In the genomic region with DNA sequence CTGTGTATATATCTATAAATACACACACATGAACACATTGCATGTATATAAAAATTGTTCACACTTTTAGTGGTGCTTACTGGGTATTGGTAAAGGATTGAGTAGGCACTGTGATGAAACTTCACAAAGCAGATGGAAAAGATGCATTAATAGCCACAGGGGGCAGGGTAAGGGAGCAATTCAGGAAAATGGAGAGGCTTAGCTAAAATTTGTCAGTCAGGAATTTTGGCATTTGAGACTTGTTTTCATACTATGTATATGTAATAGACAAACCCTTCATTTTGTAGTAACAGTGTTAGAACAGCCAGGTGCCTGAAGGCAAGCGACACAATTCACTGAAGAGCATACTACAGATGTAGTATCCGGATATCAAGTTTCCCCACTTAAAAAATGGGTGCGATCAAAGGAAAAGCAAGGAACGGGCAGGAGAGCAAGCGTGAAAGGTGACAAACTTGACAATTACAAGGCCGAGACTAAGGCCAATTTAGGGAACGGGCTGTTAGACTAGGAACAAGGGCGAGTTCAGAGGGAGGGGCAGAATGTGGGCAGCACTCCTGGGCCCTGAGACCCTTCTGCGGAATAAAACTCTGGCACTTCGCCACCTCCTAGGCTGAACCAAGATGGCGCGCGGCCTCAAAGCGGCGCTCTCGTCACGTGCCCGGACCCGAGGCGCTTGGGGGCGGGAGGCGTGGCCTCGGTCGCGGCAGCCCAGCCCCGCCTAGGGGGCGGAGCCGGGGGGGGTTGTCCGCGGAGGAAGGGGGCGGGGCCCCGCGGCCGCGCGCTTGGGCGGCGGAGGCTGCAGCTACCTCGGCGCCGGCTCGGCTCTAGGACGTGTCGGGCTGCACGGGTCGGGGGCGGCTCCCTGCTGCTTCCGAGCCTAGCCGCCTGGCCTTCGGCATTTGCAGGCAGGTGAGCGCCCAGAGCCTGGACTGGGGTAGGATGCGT, we compare ENCODE assay signal across 1 cellular context.
TF ChIP-seq lines count a peak whose summit lies in the region.

A gene (plus strand): TSS at position 771 of the 945 bp plus-strand sequence. CDS start 12,518 bp downstream, outside the sequence.

TF ChIP-seq in K562, 482 proteins besides CTCF, POLR2A, EP300 and RAD21 (continued from another document and continues in another):
- TF ChIP-seq, protein P1, sequence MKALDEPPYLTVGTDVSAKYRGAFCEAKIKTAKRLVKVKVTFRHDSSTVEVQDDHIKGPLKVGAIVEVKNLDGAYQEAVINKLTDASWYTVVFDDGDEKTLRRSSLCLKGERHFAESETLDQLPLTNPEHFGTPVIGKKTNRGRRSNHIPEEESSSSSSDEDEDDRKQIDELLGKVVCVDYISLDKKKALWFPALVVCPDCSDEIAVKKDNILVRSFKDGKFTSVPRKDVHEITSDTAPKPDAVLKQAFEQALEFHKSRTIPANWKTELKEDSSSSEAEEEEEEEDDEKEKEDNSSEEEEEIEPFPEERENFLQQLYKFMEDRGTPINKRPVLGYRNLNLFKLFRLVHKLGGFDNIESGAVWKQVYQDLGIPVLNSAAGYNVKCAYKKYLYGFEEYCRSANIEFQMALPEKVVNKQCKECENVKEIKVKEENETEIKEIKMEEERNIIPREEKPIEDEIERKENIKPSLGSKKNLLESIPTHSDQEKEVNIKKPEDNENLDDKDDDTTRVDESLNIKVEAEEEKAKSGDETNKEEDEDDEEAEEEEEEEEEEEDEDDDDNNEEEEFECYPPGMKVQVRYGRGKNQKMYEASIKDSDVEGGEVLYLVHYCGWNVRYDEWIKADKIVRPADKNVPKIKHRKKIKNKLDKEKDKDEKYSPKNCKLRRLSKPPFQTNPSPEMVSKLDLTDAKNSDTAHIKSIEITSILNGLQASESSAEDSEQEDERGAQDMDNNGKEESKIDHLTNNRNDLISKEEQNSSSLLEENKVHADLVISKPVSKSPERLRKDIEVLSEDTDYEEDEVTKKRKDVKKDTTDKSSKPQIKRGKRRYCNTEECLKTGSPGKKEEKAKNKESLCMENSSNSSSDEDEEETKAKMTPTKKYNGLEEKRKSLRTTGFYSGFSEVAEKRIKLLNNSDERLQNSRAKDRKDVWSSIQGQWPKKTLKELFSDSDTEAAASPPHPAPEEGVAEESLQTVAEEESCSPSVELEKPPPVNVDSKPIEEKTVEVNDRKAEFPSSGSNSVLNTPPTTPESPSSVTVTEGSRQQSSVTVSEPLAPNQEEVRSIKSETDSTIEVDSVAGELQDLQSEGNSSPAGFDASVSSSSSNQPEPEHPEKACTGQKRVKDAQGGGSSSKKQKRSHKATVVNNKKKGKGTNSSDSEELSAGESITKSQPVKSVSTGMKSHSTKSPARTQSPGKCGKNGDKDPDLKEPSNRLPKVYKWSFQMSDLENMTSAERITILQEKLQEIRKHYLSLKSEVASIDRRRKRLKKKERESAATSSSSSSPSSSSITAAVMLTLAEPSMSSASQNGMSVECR (CRISPR knock-in tag; IDR thresholded peaks at IDR 0.05) = peak; percentile 92
- TF ChIP-seq ZNF324 (CRISPR knock-in tag; IDR thresholded peaks at IDR 0.05) (peak; percentile 66), ZNF197 (CRISPR knock-in tag; IDR thresholded peaks at IDR 0.05; ENCODE audit: low read depth) (peak; percentile 97), RBM15 (IDR thresholded peaks at IDR 0.05; ENCODE audit: insufficient read depth, low read length) (no peak), RUNX1 (IDR thresholded peaks at IDR 0.05; ENCODE audit: low read depth) (no peak), PURB (CRISPR knock-in tag; IDR thresholded peaks at IDR 0.05; ENCODE audit: low read depth) (no peak), RFX1 (IDR thresholded peaks at IDR 0.05) (no peak), ZNF134 (CRISPR knock-in tag; conservative IDR thresholded peaks at IDR 0.05) (peak; percentile 51; the same call in 1 of the 2 replicates), CBX8 (IDR thresholded peaks at IDR 0.05; ENCODE audit: borderline replicate concordance, extremely low read depth, low read depth, low read length, poor library complexity, severe bottlenecking) (no peak), STAT5A (IDR thresholded peaks at IDR 0.05; ENCODE audit: borderline replicate concordance, low read length) (no peak), MCM3 (IDR thresholded peaks at IDR 0.05) (no peak), ZNF140 (CRISPR knock-in tag; IDR thresholded peaks at IDR 0.05) (no peak), POLR3G (IDR thresholded peaks at IDR 0.05; ENCODE audit: extremely low read depth, insufficient read length, insufficient replicate concordance) (no peak), HEY1 (CRISPR knock-in tag; IDR thresholded peaks at IDR 0.05; ENCODE audit: borderline replicate concordance) (0 out of 2 replicates have a peak, but pooled peaks have one; percentile 54), TEAD2 (tag; IDR thresholded peaks at IDR 0.05) (0 out of 2 replicates have a peak, but pooled peaks have one; percentile 58), ZNF41 (CRISPR knock-in tag; conservative IDR thresholded peaks at IDR 0.05) (peak; percentile 88), GATA2 (CRISPR knock-in tag; IDR thresholded peaks at IDR 0.05) (no peak), DPF2 (IDR thresholded peaks at IDR 0.05) (0 out of 2 replicates have a peak, but pooled peaks have one; percentile 36), KHSRP (IDR thresholded peaks at IDR 0.05) (peak; percentile 41; the same call in 1 of the 2 replicates), BACH1 (tag; IDR thresholded peaks at IDR 0.05) (peak; percentile 65; the same call in 1 of the 2 replicates), HLTF (IDR thresholded peaks at IDR 0.05) (peak; percentile 57; the same call in 1 of the 2 replicates), NFXL1 (CRISPR knock-in tag; IDR thresholded peaks at IDR 0.05) (peak; percentile 71; the same call in 1 of the 2 replicates)
- TF ChIP-seq, protein P2, sequence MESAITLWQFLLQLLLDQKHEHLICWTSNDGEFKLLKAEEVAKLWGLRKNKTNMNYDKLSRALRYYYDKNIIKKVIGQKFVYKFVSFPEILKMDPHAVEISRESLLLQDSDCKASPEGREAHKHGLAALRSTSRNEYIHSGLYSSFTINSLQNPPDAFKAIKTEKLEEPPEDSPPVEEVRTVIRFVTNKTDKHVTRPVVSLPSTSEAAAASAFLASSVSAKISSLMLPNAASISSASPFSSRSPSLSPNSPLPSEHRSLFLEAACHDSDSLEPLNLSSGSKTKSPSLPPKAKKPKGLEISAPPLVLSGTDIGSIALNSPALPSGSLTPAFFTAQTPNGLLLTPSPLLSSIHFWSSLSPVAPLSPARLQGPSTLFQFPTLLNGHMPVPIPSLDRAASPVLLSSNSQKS (CRISPR knock-in tag; IDR thresholded peaks at IDR 0.05) = peak; percentile 72; the same call in 1 of the 2 replicates
- TF ChIP-seq, protein P3, sequence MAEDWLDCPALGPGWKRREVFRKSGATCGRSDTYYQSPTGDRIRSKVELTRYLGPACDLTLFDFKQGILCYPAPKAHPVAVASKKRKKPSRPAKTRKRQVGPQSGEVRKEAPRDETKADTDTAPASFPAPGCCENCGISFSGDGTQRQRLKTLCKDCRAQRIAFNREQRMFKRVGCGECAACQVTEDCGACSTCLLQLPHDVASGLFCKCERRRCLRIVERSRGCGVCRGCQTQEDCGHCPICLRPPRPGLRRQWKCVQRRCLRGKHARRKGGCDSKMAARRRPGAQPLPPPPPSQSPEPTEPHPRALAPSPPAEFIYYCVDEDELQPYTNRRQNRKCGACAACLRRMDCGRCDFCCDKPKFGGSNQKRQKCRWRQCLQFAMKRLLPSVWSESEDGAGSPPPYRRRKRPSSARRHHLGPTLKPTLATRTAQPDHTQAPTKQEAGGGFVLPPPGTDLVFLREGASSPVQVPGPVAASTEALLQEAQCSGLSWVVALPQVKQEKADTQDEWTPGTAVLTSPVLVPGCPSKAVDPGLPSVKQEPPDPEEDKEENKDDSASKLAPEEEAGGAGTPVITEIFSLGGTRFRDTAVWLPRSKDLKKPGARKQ (CRISPR knock-in tag; IDR thresholded peaks at IDR 0.05) = peak; percentile 95
- TF ChIP-seq, protein P4, sequence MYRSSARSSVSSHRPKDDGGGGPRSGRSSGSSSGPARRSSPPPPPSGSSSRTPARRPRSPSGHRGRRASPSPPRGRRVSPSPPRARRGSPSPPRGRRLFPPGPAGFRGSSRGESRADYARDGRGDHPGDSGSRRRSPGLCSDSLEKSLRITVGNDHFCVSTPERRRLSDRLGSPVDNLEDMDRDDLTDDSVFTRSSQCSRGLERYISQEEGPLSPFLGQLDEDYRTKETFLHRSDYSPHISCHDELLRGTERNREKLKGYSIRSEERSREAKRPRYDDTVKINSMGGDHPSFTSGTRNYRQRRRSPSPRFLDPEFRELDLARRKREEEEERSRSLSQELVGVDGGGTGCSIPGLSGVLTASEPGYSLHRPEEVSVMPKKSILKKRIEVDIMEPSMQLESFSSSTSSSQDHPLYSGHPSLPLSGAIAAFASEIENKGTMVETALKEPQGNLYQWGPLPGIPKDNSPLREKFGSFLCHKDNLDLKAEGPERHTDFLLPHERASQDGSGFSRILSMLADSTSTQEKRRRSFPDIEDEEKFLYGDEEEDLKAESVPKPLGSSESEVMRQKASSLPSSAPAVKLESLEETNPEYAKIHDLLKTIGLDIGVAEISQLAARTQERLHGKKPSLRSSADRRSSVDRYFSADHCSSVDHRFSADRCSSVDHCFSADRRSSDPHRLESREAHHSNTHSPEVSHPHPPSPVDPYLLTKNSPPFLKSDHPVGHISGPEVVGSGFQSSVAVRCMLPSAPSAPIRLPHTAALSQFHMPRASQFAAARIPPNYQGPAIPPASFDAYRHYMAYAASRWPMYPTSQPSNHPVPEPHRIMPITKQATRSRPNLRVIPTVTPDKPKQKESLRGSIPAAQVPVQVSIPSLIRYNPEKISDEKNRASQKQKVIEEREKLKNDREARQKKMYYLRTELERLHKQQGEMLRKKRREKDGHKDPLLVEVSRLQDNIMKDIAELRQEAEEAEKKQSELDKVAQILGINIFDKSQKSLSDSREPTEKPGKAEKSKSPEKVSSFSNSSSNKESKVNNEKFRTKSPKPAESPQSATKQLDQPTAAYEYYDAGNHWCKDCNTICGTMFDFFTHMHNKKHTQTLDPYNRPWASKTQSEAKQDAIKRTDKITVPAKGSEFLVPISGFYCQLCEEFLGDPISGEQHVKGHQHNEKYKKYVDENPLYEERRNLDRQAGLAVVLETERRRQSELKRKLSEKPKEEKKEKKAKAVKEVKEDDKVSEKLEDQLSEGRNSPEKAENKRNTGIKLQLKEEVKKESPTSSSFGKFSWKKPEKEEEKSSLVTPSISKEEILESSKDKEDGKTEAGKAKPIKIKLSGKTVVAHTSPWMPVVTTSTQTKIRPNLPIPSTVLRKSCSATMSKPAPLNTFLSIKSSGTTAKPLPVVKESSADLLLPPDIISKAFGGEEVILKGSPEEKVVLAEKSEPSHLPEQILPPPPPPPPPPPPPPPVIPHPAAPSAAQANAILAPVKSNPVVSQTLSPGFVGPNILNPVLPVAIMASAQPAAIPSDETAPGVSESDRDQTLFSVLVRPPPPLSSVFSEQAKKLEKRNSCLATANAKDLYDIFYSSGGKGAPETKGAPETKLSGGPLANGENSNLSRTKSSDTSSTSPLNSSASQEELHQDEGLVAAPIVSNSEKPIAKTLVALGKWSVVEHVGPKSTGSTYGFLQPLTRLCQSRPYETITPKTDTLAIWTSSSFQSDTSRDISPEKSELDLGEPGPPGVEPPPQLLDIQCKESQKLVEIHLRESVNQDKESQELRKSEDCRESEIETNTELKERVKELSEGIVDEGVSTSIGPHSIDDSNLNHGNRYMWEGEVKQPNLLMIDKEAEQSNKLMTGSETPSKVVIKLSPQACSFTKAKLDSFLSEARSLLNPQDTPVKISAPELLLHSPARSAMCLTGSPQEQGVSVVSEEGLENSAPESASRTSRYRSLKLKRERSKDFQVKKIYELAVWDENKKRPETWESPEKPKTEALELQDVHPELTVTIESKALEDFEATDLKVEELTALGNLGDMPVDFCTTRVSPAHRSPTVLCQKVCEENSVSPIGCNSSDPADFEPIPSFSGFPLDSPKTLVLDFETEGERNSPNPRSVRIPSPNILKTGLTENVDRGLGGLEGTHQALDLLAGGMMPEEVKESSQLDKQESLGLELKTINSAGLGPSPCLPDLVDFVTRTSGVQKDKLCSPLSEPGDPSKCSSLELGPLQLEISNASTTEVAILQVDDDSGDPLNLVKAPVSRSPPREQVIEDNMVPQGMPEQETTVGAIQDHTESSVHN (IDR thresholded peaks at IDR 0.05; ENCODE audit: borderline replicate concordance in 1 of 2, low read depth in 1 of 2) = no peak
- TF ChIP-seq, protein P5, sequence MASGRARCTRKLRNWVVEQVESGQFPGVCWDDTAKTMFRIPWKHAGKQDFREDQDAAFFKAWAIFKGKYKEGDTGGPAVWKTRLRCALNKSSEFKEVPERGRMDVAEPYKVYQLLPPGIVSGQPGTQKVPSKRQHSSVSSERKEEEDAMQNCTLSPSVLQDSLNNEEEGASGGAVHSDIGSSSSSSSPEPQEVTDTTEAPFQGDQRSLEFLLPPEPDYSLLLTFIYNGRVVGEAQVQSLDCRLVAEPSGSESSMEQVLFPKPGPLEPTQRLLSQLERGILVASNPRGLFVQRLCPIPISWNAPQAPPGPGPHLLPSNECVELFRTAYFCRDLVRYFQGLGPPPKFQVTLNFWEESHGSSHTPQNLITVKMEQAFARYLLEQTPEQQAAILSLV (tag; IDR thresholded peaks at IDR 0.05) = peak; percentile 86
- TF ChIP-seq, protein P6, sequence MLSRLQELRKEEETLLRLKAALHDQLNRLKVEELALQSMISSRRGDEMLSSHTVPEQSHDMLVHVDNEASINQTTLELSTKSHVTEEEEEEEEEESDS (CRISPR knock-in tag; IDR thresholded peaks at IDR 0.05) = no peak
- TF ChIP-seq, protein P7, sequence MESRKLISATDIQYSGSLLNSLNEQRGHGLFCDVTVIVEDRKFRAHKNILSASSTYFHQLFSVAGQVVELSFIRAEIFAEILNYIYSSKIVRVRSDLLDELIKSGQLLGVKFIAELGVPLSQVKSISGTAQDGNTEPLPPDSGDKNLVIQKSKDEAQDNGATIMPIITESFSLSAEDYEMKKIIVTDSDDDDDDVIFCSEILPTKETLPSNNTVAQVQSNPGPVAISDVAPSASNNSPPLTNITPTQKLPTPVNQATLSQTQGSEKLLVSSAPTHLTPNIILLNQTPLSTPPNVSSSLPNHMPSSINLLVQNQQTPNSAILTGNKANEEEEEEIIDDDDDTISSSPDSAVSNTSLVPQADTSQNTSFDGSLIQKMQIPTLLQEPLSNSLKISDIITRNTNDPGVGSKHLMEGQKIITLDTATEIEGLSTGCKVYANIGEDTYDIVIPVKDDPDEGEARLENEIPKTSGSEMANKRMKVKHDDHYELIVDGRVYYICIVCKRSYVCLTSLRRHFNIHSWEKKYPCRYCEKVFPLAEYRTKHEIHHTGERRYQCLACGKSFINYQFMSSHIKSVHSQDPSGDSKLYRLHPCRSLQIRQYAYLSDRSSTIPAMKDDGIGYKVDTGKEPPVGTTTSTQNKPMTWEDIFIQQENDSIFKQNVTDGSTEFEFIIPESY (CRISPR knock-in tag; IDR thresholded peaks at IDR 0.05) = no peak
- TF ChIP-seq, protein P8, sequence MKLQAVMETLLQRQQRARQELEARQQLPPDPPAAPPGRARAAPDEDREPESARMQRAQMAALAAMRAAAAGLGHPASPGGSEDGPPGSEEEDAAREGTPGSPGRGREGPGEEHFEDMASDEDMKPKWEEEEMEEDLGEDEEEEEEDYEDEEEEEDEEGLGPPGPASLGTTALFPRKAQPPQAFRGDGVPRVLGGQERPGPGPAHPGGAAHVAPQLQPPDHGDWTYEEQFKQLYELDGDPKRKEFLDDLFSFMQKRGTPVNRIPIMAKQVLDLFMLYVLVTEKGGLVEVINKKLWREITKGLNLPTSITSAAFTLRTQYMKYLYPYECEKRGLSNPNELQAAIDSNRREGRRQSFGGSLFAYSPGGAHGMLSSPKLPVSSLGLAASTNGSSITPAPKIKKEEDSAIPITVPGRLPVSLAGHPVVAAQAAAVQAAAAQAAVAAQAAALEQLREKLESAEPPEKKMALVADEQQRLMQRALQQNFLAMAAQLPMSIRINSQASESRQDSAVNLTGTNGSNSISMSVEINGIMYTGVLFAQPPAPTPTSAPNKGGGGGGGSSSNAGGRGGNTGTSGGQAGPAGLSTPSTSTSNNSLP (IDR thresholded peaks at IDR 0.05; ENCODE audit: borderline replicate concordance, low read depth, low read length) = no peak
- TF ChIP-seq, protein P9, sequence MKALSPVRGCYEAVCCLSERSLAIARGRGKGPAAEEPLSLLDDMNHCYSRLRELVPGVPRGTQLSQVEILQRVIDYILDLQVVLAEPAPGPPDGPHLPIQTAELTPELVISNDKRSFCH (CRISPR knock-in tag; IDR thresholded peaks at IDR 0.05) = no peak
- TF ChIP-seq, protein P9 (tag; IDR thresholded peaks at IDR 0.05) = peak; percentile 98
